8 cellular contexts compared by ENCODE assay signal in genomic region chr5:157651623-157652376, GRCh38. TPM values are rescaled to one million over a fixed set of nuclear protein-coding genes. Genes with fewer than 3 reads are reported as not detected.
A peak's percentile ranks its signal among the peaks of the same experiment; 100 is the strongest.
DNase-seq lines count a peak whose midpoint lies in the region; ATAC-seq, FAIRE-seq and TF ChIP-seq lines count a peak whose summit lies in the region.

No MANE protein-coding gene starts in this region.

- TF ChIP-seq POLR2A in GM12891 (IDR thresholded peaks at IDR 0.05; ENCODE audit: low read depth, low read length) (no peak), endothelial cell of umbilical vein (IDR thresholded peaks at IDR 0.05; ENCODE audit: low read depth, low read length) (no peak)

- H3K4me3 ChIP-seq in endothelial cell of umbilical vein (replicated peaks in 1 of 3; ENCODE audit: insufficient read depth in 1 of 3, low read depth in 1 of 3, low read length in 3 of 3): peak overlapping the region in 2 of 3 experiments; percentile 22 to 38

- peak overlapping the region; percentile 97 for H2AFZ ChIP-seq in endothelial cell of umbilical vein (ENCODE audit: low read depth, low read length)

- no peak overlapping the region for H3K27ac ChIP-seq in endothelial cell of umbilical vein (ENCODE audit: insufficient read depth, low read depth, low read length)

- H3K4me2 ChIP-seq in endothelial cell of umbilical vein (ENCODE audit: insufficient read depth, low read length): peak overlapping the region; percentile 43

- DNase-seq in GM12891 (ENCODE audit: insufficient read length, low spot score) (peak; percentile 64), endothelial cell of umbilical vein (ENCODE audit: low read depth, low spot score) (peak; percentile 46), natural killer cell (peak; percentile 58), occipital lobe (lab: John Stamatoyannopoulos, UW) (no peak)
- peak; percentile 86 for DNase-seq in activated CD8-positive, alpha-beta T cell treated with anti-CD3 and anti-CD28 coated beads for 36 hours

- H3K9ac ChIP-seq in endothelial cell of umbilical vein (replicated peaks; ENCODE audit: extremely low read depth, insufficient read depth, low read length): no peak overlapping the region

- H3K4me1 ChIP-seq in endothelial cell of umbilical vein (ENCODE audit: control insufficient read depth, extremely low read depth, insufficient read depth, low read length): no peaks in the 10 kb centered on the region

- H3K27me3 Mint-ChIP-seq in activated CD8-positive, alpha-beta T cell treated with anti-CD3 and anti-CD28 coated beads for 36 hours: no peaks in the 10 kb centered on the region
- H3K27me3 Mint-ChIP-seq in natural killer cell (ENCODE audit: low read depth in 2 of 2): peaks cover 6% of the 10 kb centered on the region in 2 donors
- H3K27me3 Mint-ChIP-seq in stimulated activated naive CD8-positive, alpha-beta T cell treated with anti-CD3 and anti-CD28 coated beads, Interleukin-15, Interleukin-2, amounts not matched to agents 100 ng/mL and 50 ng/mL, for 24 hours: no peaks in the 10 kb centered on the region

- no peak for TF ChIP-seq CTCF in activated CD8-positive, alpha-beta T cell treated with anti-CD3 and anti-CD28 coated beads for 36 hours (IDR thresholded peaks at IDR 0.05)
- TF ChIP-seq CTCF in endothelial cell of umbilical vein (IDR thresholded peaks at IDR 0.05; ENCODE audit: extremely low read depth in 1 of 2, insufficient read depth in 1 of 2, low read depth in 1 of 2, low read length in 2 of 2) (peak; percentile 20 to 50), natural killer cell (IDR thresholded peaks at IDR 0.05) (no peak)

- no peaks in the 10 kb centered on the region for H3K9me1 ChIP-seq in endothelial cell of umbilical vein (replicated peaks; ENCODE audit: control insufficient read depth, extremely low read depth, insufficient read depth, low read length)

- FAIRE-seq in GM12891 (lab: Jason Lieb, UNC): peak; percentile 91
- no peak for FAIRE-seq in endothelial cell of umbilical vein (lab: Jason Lieb, UNC)

- intact Hi-C loops in activated CD8-positive, alpha-beta T cell treated with anti-CD3 and anti-CD28 coated beads for 36 hours (cut with micrococcal nuclease): no loop called here
- intact Hi-C loops in endothelial cell of umbilical vein (cut with micrococcal nuclease): loop anchor here (1.0 to 5.0 kb wide), 2 partner anchors 92 to 139 kb away; partner anchors contain the start of gene LSM11
- intact Hi-C loops in natural killer cell (cut with micrococcal nuclease): no loop called here

- no peaks in the 10 kb centered on the region for H3K36me3 ChIP-seq in endothelial cell of umbilical vein (ENCODE audit: control insufficient read depth in 2 of 2, extremely low read depth in 1 of 2, insufficient read depth in 2 of 2, low read length in 2 of 2)

- H4K20me1 ChIP-seq in endothelial cell of umbilical vein (replicated peaks; ENCODE audit: control insufficient read depth, extremely low read depth, insufficient read depth, low read length): no peaks in the 10 kb centered on the region

- dilution Hi-C loops in endothelial cell of umbilical vein (cut with MboI; ENCODE audit: extremely low pct_ligation_motif_present, low sequenced_read_pairs): no loop called here

- BruUV-seq in endothelial cell of umbilical vein (replicated peaks; lab: Mats Ljungman, UMichigan): no TSS peak

- H3K4me3 Mint-ChIP-seq in activated CD8-positive, alpha-beta T cell treated with anti-CD3 and anti-CD28 coated beads for 36 hours: peak overlapping the region; percentile 68
- peak overlapping the region; percentile 76 for H3K4me3 Mint-ChIP-seq in natural killer cell
- peak overlapping the region; percentile 68 for H3K4me3 Mint-ChIP-seq in stimulated activated naive CD8-positive, alpha-beta T cell treated with anti-CD3 and anti-CD28 coated beads, Interleukin-15, Interleukin-2, amounts not matched to agents 100 ng/mL and 50 ng/mL, for 24 hours

- CTCF ChIA-PET in activated CD8-positive, alpha-beta T cell treated with anti-CD3 and anti-CD28 coated beads for 36 hours (lab: Charles Lee): interaction anchor here (0.6 to 4.1 kb wide), 11 partner anchors 9 to 92 kb away, joined by 3 to 18 read pairs (median 3); partner anchors contain the start of gene LSM11
- CTCF ChIA-PET in endothelial cell of umbilical vein (lab: Charles Lee): interaction anchor here (0.6 to 1.2 kb wide), 6 partner anchors 18 to 92 kb away, joined by 3 to 6 read pairs (median 4); partner anchors contain the start of gene LSM11

- no peaks in the 10 kb centered on the region for H3K27me3 ChIP-seq in endothelial cell of umbilical vein (ENCODE audit: control insufficient read depth in 2 of 2, insufficient read depth in 2 of 2, low read length in 2 of 2)

- no peaks in the 10 kb centered on the region for H3K9me3 ChIP-seq in endothelial cell of umbilical vein (replicated peaks; ENCODE audit: control insufficient read depth, insufficient read depth, low read length)

- H3K27ac Mint-ChIP-seq in activated CD8-positive, alpha-beta T cell treated with anti-CD3 and anti-CD28 coated beads for 36 hours: peak overlapping the region; percentile 79
- H3K27ac Mint-ChIP-seq in natural killer cell: peak overlapping the region; percentile 22 to 76
- peak overlapping the region; percentile 61 for H3K27ac Mint-ChIP-seq in stimulated activated naive CD8-positive, alpha-beta T cell treated with anti-CD3 and anti-CD28 coated beads, Interleukin-15, Interleukin-2, amounts not matched to agents 100 ng/mL and 50 ng/mL, for 24 hours

- H3K9me3 Mint-ChIP-seq in activated CD8-positive, alpha-beta T cell treated with anti-CD3 and anti-CD28 coated beads for 36 hours: peaks cover 23% of the 10 kb centered on the region
- H3K9me3 Mint-ChIP-seq in natural killer cell: no peaks in the 10 kb centered on the region
- H3K9me3 Mint-ChIP-seq in stimulated activated naive CD8-positive, alpha-beta T cell treated with anti-CD3 and anti-CD28 coated beads, Interleukin-15, Interleukin-2, amounts not matched to agents 100 ng/mL and 50 ng/mL, for 24 hours: peaks cover 37% of the 10 kb centered on the region

- ATAC-seq in HG03280 (IDR thresholded peaks at IDR 0.05; ENCODE audit: unreplicated experiment) (peak; percentile 90), natural killer cell (peak; percentile 93 to 99 (median 98)), HG03025 (IDR thresholded peaks at IDR 0.05; ENCODE audit: low FRiP score, unreplicated experiment) (no peak)
- peak; percentile 99 for ATAC-seq in activated CD8-positive, alpha-beta T cell treated with anti-CD3 and anti-CD28 coated beads for 36 hours

- peaks cover 10% of the 10 kb centered on the region for H3K4me1 Mint-ChIP-seq in activated CD8-positive, alpha-beta T cell treated with anti-CD3 and anti-CD28 coated beads for 36 hours (ENCODE audit: low read depth)
- H3K4me1 Mint-ChIP-seq in natural killer cell: peaks cover 11 to 18% of the 10 kb centered on the region in 2 donors
- H3K4me1 Mint-ChIP-seq in stimulated activated naive CD8-positive, alpha-beta T cell treated with anti-CD3 and anti-CD28 coated beads, Interleukin-15, Interleukin-2, amounts not matched to agents 100 ng/mL and 50 ng/mL, for 24 hours (ENCODE audit: low read depth): peaks cover 17% of the 10 kb centered on the region

- no peaks in the 10 kb centered on the region for H3K79me2 ChIP-seq in endothelial cell of umbilical vein (ENCODE audit: control insufficient read depth, insufficient read depth, low read length)

- POLR2A ChIA-PET in activated CD8-positive, alpha-beta T cell treated with anti-CD3 and anti-CD28 coated beads for 36 hours (lab: Charles Lee): interaction anchor here (0.6 to 1.2 kb wide), 3 partner anchors 11 to 48 kb away, joined by 3 read pairs; no protein-coding TSS in a partner anchor
- POLR2A ChIA-PET in endothelial cell of umbilical vein (lab: Charles Lee): no interaction called here

- H3K36me3 Mint-ChIP-seq in activated CD8-positive, alpha-beta T cell treated with anti-CD3 and anti-CD28 coated beads for 36 hours (ENCODE audit: low read depth): peaks cover 18% of the 10 kb centered on the region
- H3K36me3 Mint-ChIP-seq in natural killer cell: peaks cover 5% of the 10 kb centered on the region
- peaks cover 24% of the 10 kb centered on the region for H3K36me3 Mint-ChIP-seq in stimulated activated naive CD8-positive, alpha-beta T cell treated with anti-CD3 and anti-CD28 coated beads, Interleukin-15, Interleukin-2, amounts not matched to agents 100 ng/mL and 50 ng/mL, for 24 hours (ENCODE audit: low read depth)

TF ChIP-seq in GM12891, 5 proteins besides CTCF, POLR2A, EP300 and RAD21 (continues in another document):
- TF ChIP-seq POLR2AphosphoS5 (IDR thresholded peaks at IDR 0.05; ENCODE audit: low read depth, low read length): no peak
- TF ChIP-seq SPI1 (IDR thresholded peaks at IDR 0.05; ENCODE audit: low read depth, low read length): 0 out of 2 replicates have a peak, but pooled peaks have one; percentile 8

RNA-seq across cellular contexts. Expression of gene SOX30, which starts 0.4 kb away (rescaled TPM):
- polyA plus RNA-seq in GM12891 (2012; ENCODE audit: low read depth, missing spikeins): not detected
- under 1 TPM; 0.11 to 0.16 TPM for total RNA-seq in activated CD8-positive, alpha-beta T cell treated with anti-CD3 and anti-CD28 coated beads for 36 hours
- not detected in 2 replicates for total RNA-seq in endothelial cell of umbilical vein
- polyA plus RNA-seq in endothelial cell of umbilical vein: not detected in 2 replicates
- polyA plus RNA-seq in endothelial cell of umbilical vein (2011; cell fraction: cytosol; rRNA removed): not detected in 2 replicates
- polyA plus RNA-seq in endothelial cell of umbilical vein (2011; cell fraction: nucleus; rRNA removed): not detected in 2 replicates
- polyA plus RNA-seq in endothelial cell of umbilical vein (2012): 0.05 and 0.08 TPM in 2 replicates
- polyA minus RNA-seq in endothelial cell of umbilical vein: not detected in 2 replicates
- polyA minus RNA-seq in endothelial cell of umbilical vein (2011; cell fraction: cytosol; rRNA and poly(A)+ RNA removed): not detected
- not detected in 2 replicates for polyA minus RNA-seq in endothelial cell of umbilical vein (2011; cell fraction: nucleus; rRNA and poly(A)+ RNA removed)
- total RNA-seq in natural killer cell: under 1 TPM in 1 of 3 donors, not detected in 2; 0.09 TPM
- total RNA-seq in occipital lobe: not detected

RNA-seq across cellular contexts. Expression of gene C5orf52, which starts 19.5 kb away (rescaled TPM):
- polyA plus RNA-seq in GM12891 (2012; ENCODE audit: low read depth, missing spikeins): not detected
- not detected for total RNA-seq in activated CD8-positive, alpha-beta T cell treated with anti-CD3 and anti-CD28 coated beads for 36 hours
- not detected in 2 replicates for total RNA-seq in endothelial cell of umbilical vein
- polyA plus RNA-seq in endothelial cell of umbilical vein: not detected in 2 replicates
- not detected in 2 replicates for polyA plus RNA-seq in endothelial cell of umbilical vein (2011; cell fraction: cytosol; rRNA removed)
- polyA plus RNA-seq in endothelial cell of umbilical vein (2011; cell fraction: nucleus; rRNA removed): not detected in 2 replicates
- polyA plus RNA-seq in endothelial cell of umbilical vein (2012): not detected in 2 replicates
- not detected in 2 replicates for polyA minus RNA-seq in endothelial cell of umbilical vein
- not detected for polyA minus RNA-seq in endothelial cell of umbilical vein (2011; cell fraction: cytosol; rRNA and poly(A)+ RNA removed)
- not detected in 2 replicates for polyA minus RNA-seq in endothelial cell of umbilical vein (2011; cell fraction: nucleus; rRNA and poly(A)+ RNA removed)
- not detected for total RNA-seq in natural killer cell
- not detected for total RNA-seq in occipital lobe

Comparison
In these comparisons a context has a peak if more than half of its experiments do, and no peak if none do; other contexts are left out.
1. CTCF ChIP-seq: peak in endothelial cell of umbilical vein (2 of 2); none in activated CD8-positive, alpha-beta T cell treated with anti-CD3 and anti-CD28 coated beads for 36 hours (single experiment) and natural killer cell (single experiment).
2. Peak in every context shown above with its lines, with median percentiles within 50 percentile points of each other: H3K27ac Mint-ChIP-seq and H3K4me3 Mint-ChIP-seq.